Comparison of ENCODE assay signal across 12 cellular contexts in the genomic region with DNA sequence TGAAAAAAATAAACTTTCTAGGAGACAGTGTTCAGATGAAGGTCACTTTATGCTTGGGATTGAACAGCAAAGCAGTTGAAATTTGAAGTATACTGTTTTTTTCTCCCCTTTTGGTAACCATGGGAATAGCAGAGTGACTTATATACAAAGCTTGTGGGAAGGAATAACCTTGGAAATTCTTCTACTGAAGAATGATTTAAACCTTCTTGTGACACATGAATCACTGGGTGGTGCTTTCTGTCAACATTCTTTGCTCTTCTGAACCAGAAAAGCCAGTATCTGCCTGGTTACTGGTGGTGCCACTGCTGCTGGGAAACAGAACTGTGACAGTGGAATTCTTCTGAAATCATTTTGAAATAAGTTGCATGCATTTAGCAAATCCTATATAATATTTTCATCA. TPM values are rescaled to one million over a fixed set of nuclear protein-coding genes. Genes with fewer than 3 reads are reported as not detected.
DNase-seq lines count a peak whose midpoint lies in the region; ATAC-seq and TF ChIP-seq lines count a peak whose summit lies in the region.
"Had no signal": no experiment of that assay in that cellular context is flagged by ENCODE, and none has a peak within 500 bp of the region (broad histone marks: within the 10 kb centered on the region; RNA-seq: fewer than 3 reads in every experiment).

No MANE protein-coding gene starts in this region.

- DNase-seq in HCT116 (ENCODE audit: low read depth, low spot score) (peak; percentile 72), amniotic epithelial cell (ENCODE audit: low read depth) (peak; percentile 97), islet precursor cell (peak; percentile 72), stromal cell of bone marrow (ENCODE audit: low read depth) (peak; percentile 96), amygdala (lab: John Stamatoyannopoulos, UW) (no peak)
- no peak for DNase-seq in stimulated activated CD8-positive, alpha-beta memory T cell treated with anti-CD3 and anti-CD28 coated beads, Interleukin-4, amount 100 ng/mL, for 48 hours
- DNase-seq: activated CD4-positive, alpha-beta T cell treated with anti-CD3 and anti-CD28 coated beads, Interleukin-2, amount 50 U/mL, for 48 hours; Kasumi-1; left ventricle myocardium superior; upper lobe of left lung had no signal

- H3K27ac ChIP-seq in HCT116 (ENCODE audit: low read depth, low read length) = no peak overlapping the region
- H3K27ac ChIP-seq: cardiac muscle cell, upper lobe of left lung had no signal

- H3K79me2 ChIP-seq in HCT116 (ENCODE audit: insufficient read depth, low read length) = no peaks in the 10 kb centered on the region

- peak overlapping the region; percentile 54 for H3K4me2 ChIP-seq in HCT116 (ENCODE audit: low read length)

- RAD21 ChIA-PET in HCT116 (lab: Charles Lee; ENCODE audit: low non-redundant PET in 1 of 2, low total read pairs in 2 of 2, uncharacterized antibody in 2 of 2, unreplicated experiment in 2 of 2) = no interaction called here

- no TSS peak for BruUV-seq in HCT116 (replicated peaks; lab: Mats Ljungman, UMichigan)

- no peak overlapping the region for H3K4me3 ChIP-seq in HCT116 (replicated peaks in 1 of 2; ENCODE audit: low read depth in 1 of 2, low read length in 2 of 2)
- H3K4me3 ChIP-seq: cardiac muscle cell, upper lobe of left lung had no signal

- CTCF ChIA-PET in HCT116 (lab: Charles Lee) = no interaction called here

- peaks cover 4 to 17% of the 10 kb centered on the region in 2 experiments; a peak in 3 of 4 replicates for H3K4me1 ChIP-seq in HCT116 (ENCODE audit: control insufficient read depth in 1 of 2, insufficient read depth in 2 of 2, low read length in 2 of 2)
- H3K4me1 ChIP-seq: upper lobe of left lung had no signal

- ATAC-seq in HCT116 (peak; percentile 65), HG03025 (IDR thresholded peaks at IDR 0.05; ENCODE audit: low FRiP score, unreplicated experiment) (no peak)
- ATAC-seq: left ventricle myocardium superior had no signal

- no peaks in the 10 kb centered on the region for H3K9me3 ChIP-seq in HCT116 (ENCODE audit: control insufficient read depth in 1 of 2, insufficient read depth in 1 of 2, low read depth in 1 of 2, low read length in 2 of 2)
- H3K9me3 ChIP-seq: upper lobe of left lung had no signal

- no peak overlapping the region for H3K9ac ChIP-seq in HCT116 (ENCODE audit: low read length)

- H3K9me2 ChIP-seq in HCT116 (ENCODE audit: insufficient read depth) = no peaks in the 10 kb centered on the region

- no peaks in the 10 kb centered on the region for H4K20me1 ChIP-seq in HCT116 (ENCODE audit: insufficient read depth)

- TF ChIP-seq RAD21 in HCT116 (IDR thresholded peaks at IDR 0.05; ENCODE audit: low read depth) = peak; percentile 40

- no peak for TF ChIP-seq POLR2A in HCT116 (IDR thresholded peaks at IDR 0.05; ENCODE audit: borderline replicate concordance, extremely low read depth, insufficient read depth, insufficient read length)

- no peaks in the 10 kb centered on the region for H3K27me3 ChIP-seq in HCT116 (ENCODE audit: insufficient read depth, low read length)
- H3K27me3 ChIP-seq: cardiac muscle cell, upper lobe of left lung had no signal

- intact Hi-C loops in HCT116 (cut with micrococcal nuclease) = no loop called here

- peak overlapping the region; percentile 1 for H2AFZ ChIP-seq in HCT116 (ENCODE audit: low read depth, low read length, poor library complexity, severe bottlenecking)

- H3K36me3 ChIP-seq in HCT116 (ENCODE audit: control insufficient read depth in 1 of 2, insufficient read depth in 2 of 2, low read length in 2 of 2) = no peaks in the 10 kb centered on the region
- H3K36me3 ChIP-seq: cardiac muscle cell, upper lobe of left lung had no signal

- POLR2A ChIA-PET in HCT116 (lab: Charles Lee) = no interaction called here

- no peak for TF ChIP-seq CTCF in HCT116 (IDR thresholded peaks at IDR 0.05 in 2 of 3, conservative IDR thresholded peaks at IDR 0.05 in 1 of 3; ENCODE audit: borderline replicate concordance in 1 of 3, insufficient read depth in 1 of 3, low read depth in 2 of 3, low read length in 2 of 3)

TF ChIP-seq in HCT116, 20 proteins besides CTCF, POLR2A, EP300 and RAD21:
- TF ChIP-seq, protein P1, sequence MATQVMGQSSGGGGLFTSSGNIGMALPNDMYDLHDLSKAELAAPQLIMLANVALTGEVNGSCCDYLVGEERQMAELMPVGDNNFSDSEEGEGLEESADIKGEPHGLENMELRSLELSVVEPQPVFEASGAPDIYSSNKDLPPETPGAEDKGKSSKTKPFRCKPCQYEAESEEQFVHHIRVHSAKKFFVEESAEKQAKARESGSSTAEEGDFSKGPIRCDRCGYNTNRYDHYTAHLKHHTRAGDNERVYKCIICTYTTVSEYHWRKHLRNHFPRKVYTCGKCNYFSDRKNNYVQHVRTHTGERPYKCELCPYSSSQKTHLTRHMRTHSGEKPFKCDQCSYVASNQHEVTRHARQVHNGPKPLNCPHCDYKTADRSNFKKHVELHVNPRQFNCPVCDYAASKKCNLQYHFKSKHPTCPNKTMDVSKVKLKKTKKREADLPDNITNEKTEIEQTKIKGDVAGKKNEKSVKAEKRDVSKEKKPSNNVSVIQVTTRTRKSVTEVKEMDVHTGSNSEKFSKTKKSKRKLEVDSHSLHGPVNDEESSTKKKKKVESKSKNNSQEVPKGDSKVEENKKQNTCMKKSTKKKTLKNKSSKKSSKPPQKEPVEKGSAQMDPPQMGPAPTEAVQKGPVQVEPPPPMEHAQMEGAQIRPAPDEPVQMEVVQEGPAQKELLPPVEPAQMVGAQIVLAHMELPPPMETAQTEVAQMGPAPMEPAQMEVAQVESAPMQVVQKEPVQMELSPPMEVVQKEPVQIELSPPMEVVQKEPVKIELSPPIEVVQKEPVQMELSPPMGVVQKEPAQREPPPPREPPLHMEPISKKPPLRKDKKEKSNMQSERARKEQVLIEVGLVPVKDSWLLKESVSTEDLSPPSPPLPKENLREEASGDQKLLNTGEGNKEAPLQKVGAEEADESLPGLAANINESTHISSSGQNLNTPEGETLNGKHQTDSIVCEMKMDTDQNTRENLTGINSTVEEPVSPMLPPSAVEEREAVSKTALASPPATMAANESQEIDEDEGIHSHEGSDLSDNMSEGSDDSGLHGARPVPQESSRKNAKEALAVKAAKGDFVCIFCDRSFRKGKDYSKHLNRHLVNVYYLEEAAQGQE (IDR thresholded peaks at IDR 0.05; ENCODE audit: low read depth) = no peak
- TF ChIP-seq ZNF274 (IDR thresholded peaks at IDR 0.05; ENCODE audit: low read depth, low read length) = no peak
- TF ChIP-seq EZH2phosphoT487 (IDR thresholded peaks at IDR 0.05; ENCODE audit: borderline replicate concordance) = no peak
- peak; percentile 53 for TF ChIP-seq JUND (IDR thresholded peaks at IDR 0.05)
- no peak for TF ChIP-seq POLR2AphosphoS5 (IDR thresholded peaks at IDR 0.05; ENCODE audit: low read depth, low read length)
- TF ChIP-seq YY1 (IDR thresholded peaks at IDR 0.05; ENCODE audit: extremely low read depth, insufficient replicate concordance, low read depth, low read length) = no peak
- TF ChIP-seq, protein P2, sequence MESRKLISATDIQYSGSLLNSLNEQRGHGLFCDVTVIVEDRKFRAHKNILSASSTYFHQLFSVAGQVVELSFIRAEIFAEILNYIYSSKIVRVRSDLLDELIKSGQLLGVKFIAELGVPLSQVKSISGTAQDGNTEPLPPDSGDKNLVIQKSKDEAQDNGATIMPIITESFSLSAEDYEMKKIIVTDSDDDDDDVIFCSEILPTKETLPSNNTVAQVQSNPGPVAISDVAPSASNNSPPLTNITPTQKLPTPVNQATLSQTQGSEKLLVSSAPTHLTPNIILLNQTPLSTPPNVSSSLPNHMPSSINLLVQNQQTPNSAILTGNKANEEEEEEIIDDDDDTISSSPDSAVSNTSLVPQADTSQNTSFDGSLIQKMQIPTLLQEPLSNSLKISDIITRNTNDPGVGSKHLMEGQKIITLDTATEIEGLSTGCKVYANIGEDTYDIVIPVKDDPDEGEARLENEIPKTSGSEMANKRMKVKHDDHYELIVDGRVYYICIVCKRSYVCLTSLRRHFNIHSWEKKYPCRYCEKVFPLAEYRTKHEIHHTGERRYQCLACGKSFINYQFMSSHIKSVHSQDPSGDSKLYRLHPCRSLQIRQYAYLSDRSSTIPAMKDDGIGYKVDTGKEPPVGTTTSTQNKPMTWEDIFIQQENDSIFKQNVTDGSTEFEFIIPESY (IDR thresholded peaks at IDR 0.05; ENCODE audit: extremely low read depth, insufficient replicate concordance, low read length) = no peak
- TF ChIP-seq, protein P3, sequence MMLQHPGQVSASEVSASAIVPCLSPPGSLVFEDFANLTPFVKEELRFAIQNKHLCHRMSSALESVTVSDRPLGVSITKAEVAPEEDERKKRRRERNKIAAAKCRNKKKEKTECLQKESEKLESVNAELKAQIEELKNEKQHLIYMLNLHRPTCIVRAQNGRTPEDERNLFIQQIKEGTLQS (IDR thresholded peaks at IDR 0.05) = no peak
- TF ChIP-seq CEBPB (IDR thresholded peaks at IDR 0.05; ENCODE audit: low read depth) = no peak
- TF ChIP-seq FOSL1 (IDR thresholded peaks at IDR 0.05; ENCODE audit: low read depth) = peak; percentile 33; the same call in 1 of the 2 replicates
- TF ChIP-seq ELF1 (IDR thresholded peaks at IDR 0.05; ENCODE audit: borderline replicate concordance, low read depth) = no peak
- 0 out of 2 replicates have a peak, but pooled peaks have one; percentile 24 for TF ChIP-seq CBX3 (IDR thresholded peaks at IDR 0.05; ENCODE audit: low read depth)
- no peak for TF ChIP-seq EGR1 (IDR thresholded peaks at IDR 0.05; ENCODE audit: low read depth)
- peak; percentile 61 for TF ChIP-seq SP1 (IDR thresholded peaks at IDR 0.05; ENCODE audit: low read depth)
- TF ChIP-seq EZH2 (IDR thresholded peaks at IDR 0.05) = no peak
- no peak for TF ChIP-seq ZFX (IDR thresholded peaks at IDR 0.05)
- TF ChIP-seq, protein P4, sequence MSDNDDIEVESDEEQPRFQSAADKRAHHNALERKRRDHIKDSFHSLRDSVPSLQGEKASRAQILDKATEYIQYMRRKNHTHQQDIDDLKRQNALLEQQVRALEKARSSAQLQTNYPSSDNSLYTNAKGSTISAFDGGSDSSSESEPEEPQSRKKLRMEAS (IDR thresholded peaks at IDR 0.05) = no peak
- no peak for TF ChIP-seq SRF (IDR thresholded peaks at IDR 0.05; ENCODE audit: low read depth)
- no peak for TF ChIP-seq SIN3A (IDR thresholded peaks at IDR 0.05; ENCODE audit: low read depth)
- no peak for TF ChIP-seq TCF7L2 (IDR thresholded peaks at IDR 0.05; ENCODE audit: borderline replicate concordance, extremely low read depth, insufficient read depth, insufficient read length)

RNA-seq across cellular contexts. Expression of a gene that starts 39.4 kb away (rescaled TPM):
- 15.0 TPM for total RNA-seq in HCT116 (2021; ENCODE audit: unreplicated experiment)
- polyA plus RNA-seq in HCT116 (2012) = 14.6 and 17.8 TPM in 2 replicates

Comparison
In these comparisons a context has a peak if more than half of its experiments do, and no peak if none do; other contexts are left out.
1. DNase-seq: peak in HCT116 (single experiment), amniotic epithelial cell (single experiment), islet precursor cell (single experiment) and stromal cell of bone marrow (single experiment); none in amygdala (0 of 56) and stimulated activated CD8-positive, alpha-beta memory T cell treated with anti-CD3 and anti-CD28 coated beads, Interleukin-4, amount 100 ng/mL, for 48 hours (single experiment).